14 cellular contexts compared by ENCODE assay signal in the genomic region with DNA sequence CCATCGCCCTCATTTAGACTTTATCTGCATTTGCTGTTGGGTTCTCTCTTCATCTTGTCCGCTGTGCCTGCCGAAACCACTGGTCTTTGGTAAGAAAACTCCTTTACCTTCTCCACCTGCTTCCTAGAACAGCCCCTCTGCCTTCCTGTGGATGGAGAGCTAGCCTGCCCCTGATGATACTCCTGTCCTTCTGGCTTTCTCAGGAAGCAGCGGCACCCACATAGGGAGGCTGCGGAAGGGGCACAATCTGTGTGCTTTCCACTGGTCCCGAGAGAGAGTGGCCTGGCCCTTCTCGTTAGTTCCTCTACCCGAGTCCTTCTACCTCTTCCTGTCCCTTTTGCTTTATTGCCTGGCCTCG.
A peak's percentile ranks its signal among the peaks of the same experiment; 100 is the strongest.
DNase-seq lines count a peak whose midpoint lies in the region; ATAC-seq lines count a peak whose summit lies in the region.
"Had no signal": no experiment of that assay in that cellular context is flagged by ENCODE, and none has a peak within 500 bp of the region (broad histone marks: within the 10 kb centered on the region; RNA-seq: fewer than 3 reads in every experiment).

No MANE protein-coding gene starts in this region.

- H4K91ac ChIP-seq in mesenchymal stem cell (ENCODE audit: low read length) = no peak overlapping the region

- no peak for DNase-seq in activated CD4-positive, alpha-beta T cell treated with anti-CD3 and anti-CD28 coated beads, Interleukin-2, amount 10 ng/mL, durations not matched to agents 7 days and 5 days
- no peak for DNase-seq in activated CD4-positive, alpha-beta T cell treated with anti-CD3 and anti-CD28 coated beads for 4 hours
- no peak for DNase-seq in activated T-cell treated with anti-CD3 and anti-CD28 coated beads, Interleukin-2, amount 50 U/mL, for 72 hours
- DNase-seq in mesenchymal stem cell (no peak), medulla oblongata (ENCODE audit: extremely low spot score) (no peak)
- no peak for DNase-seq in stimulated activated naive CD4-positive, alpha-beta T cell (lab: John Stamatoyannopoulos, UW)
- DNase-seq: activated effector memory CD4-positive, alpha-beta T cell treated with anti-CD3 and anti-CD28 coated beads, Interleukin-2, amount 50 U/mL, for 16 hours; foreskin melanocyte; midbrain; Right ventricle myocardium superior; T-helper 2 cell had no signal

- no peaks in the 10 kb centered on the region for H3K9me3 ChIP-seq in mesenchymal stem cell (ENCODE audit: control insufficient read depth, low read length)
- H3K9me3 ChIP-seq: prostate gland had no signal

- peaks cover 42% of the 10 kb centered on the region for H3K36me3 Mint-ChIP-seq in activated CD4-positive, alpha-beta T cell treated with anti-CD3 and anti-CD28 coated beads, Interleukin-2, amount 10 ng/mL, durations not matched to agents 7 days and 5 days (ENCODE audit: low read depth)
- H3K36me3 Mint-ChIP-seq in activated T-cell treated with anti-CD3 and anti-CD28 coated beads, Interleukin-2, amount 50 U/mL, for 72 hours (ENCODE audit: insufficient read depth in 2 of 2) = peaks cover 4 to 11% of the 10 kb centered on the region in 2 donors
- H3K36me3 Mint-ChIP-seq in stimulated activated memory B cell treated with anti-CD40 and anti-IgM and Interleukin-4, amounts not matched to agents 10 μg/mL and 1 μg/mL and 100 μg/mL, for 72 hours = peaks cover 39% of the 10 kb centered on the region

- H3K79me1 ChIP-seq in mesenchymal stem cell (replicated peaks; ENCODE audit: low read length, poor library complexity, severe bottlenecking) = peaks cover 17% of the 10 kb centered on the region

- no peak overlapping the region for H3K4me3 Mint-ChIP-seq in activated CD4-positive, alpha-beta T cell treated with anti-CD3 and anti-CD28 coated beads, Interleukin-2, amount 10 ng/mL, durations not matched to agents 7 days and 5 days
- H3K4me3 Mint-ChIP-seq in activated T-cell treated with anti-CD3 and anti-CD28 coated beads, Interleukin-2, amount 50 U/mL, for 72 hours = no peak overlapping the region
- H3K4me3 Mint-ChIP-seq in stimulated activated memory B cell treated with anti-CD40 and anti-IgM and Interleukin-4, amounts not matched to agents 10 μg/mL and 1 μg/mL and 100 μg/mL, for 72 hours = no peak overlapping the region

- no peak overlapping the region for H2AFZ ChIP-seq in mesenchymal stem cell (ENCODE audit: low read depth, low read length)

- no peak overlapping the region for H3K27ac ChIP-seq in mesenchymal stem cell (ENCODE audit: low read length, poor library complexity, severe bottlenecking)

- H2BK15ac ChIP-seq in mesenchymal stem cell (ENCODE audit: low read depth, poor library complexity, severe bottlenecking) = no peak overlapping the region

- peaks cover 37% of the 10 kb centered on the region for H3K4me1 Mint-ChIP-seq in activated CD4-positive, alpha-beta T cell treated with anti-CD3 and anti-CD28 coated beads, Interleukin-2, amount 10 ng/mL, durations not matched to agents 7 days and 5 days
- peaks cover 47% of the 10 kb centered on the region for H3K4me1 Mint-ChIP-seq in activated T-cell treated with anti-CD3 and anti-CD28 coated beads, Interleukin-2, amount 50 U/mL, for 72 hours (ENCODE audit: low read depth)
- peaks cover 61% of the 10 kb centered on the region for H3K4me1 Mint-ChIP-seq in stimulated activated memory B cell treated with anti-CD40 and anti-IgM and Interleukin-4, amounts not matched to agents 10 μg/mL and 1 μg/mL and 100 μg/mL, for 72 hours

- H3K9me3 Mint-ChIP-seq in activated CD4-positive, alpha-beta T cell treated with anti-CD3 and anti-CD28 coated beads, Interleukin-2, amount 10 ng/mL, durations not matched to agents 7 days and 5 days = no peaks in the 10 kb centered on the region
- no peaks in the 10 kb centered on the region for H3K9me3 Mint-ChIP-seq in activated T-cell treated with anti-CD3 and anti-CD28 coated beads, Interleukin-2, amount 50 U/mL, for 72 hours
- no peaks in the 10 kb centered on the region for H3K9me3 Mint-ChIP-seq in stimulated activated memory B cell treated with anti-CD40 and anti-IgM and Interleukin-4, amounts not matched to agents 10 μg/mL and 1 μg/mL and 100 μg/mL, for 72 hours

- H2BK5ac ChIP-seq in mesenchymal stem cell (ENCODE audit: low read depth, low read length, poor library complexity, severe bottlenecking) = no peak overlapping the region

- H4K8ac ChIP-seq in mesenchymal stem cell (ENCODE audit: low read length) = no peak overlapping the region

- H2AK5ac ChIP-seq in mesenchymal stem cell (ENCODE audit: low read length, severe bottlenecking) = peak overlapping the region; percentile 66

- H2BK12ac ChIP-seq in mesenchymal stem cell (ENCODE audit: low read length in 2 of 2) = no peak overlapping the region

- H3K4me2 ChIP-seq in mesenchymal stem cell (ENCODE audit: low read length, poor library complexity, severe bottlenecking) = no peak overlapping the region

- no peak overlapping the region for H3K14ac ChIP-seq in mesenchymal stem cell (ENCODE audit: low read length in 2 of 2)

- no peak for ATAC-seq in activated T-cell treated with anti-CD3 and anti-CD28 coated beads, Interleukin-2, amount 50 U/mL, for 72 hours (replicated peaks in 1 of 2)
- ATAC-seq in stimulated activated memory B cell treated with anti-CD40 and anti-IgM and Interleukin-4, amounts not matched to agents 10 μg/mL and 1 μg/mL and 100 μg/mL, for 72 hours = no peak
- no peak for ATAC-seq in activated CD4-positive, CD25-positive, alpha-beta regulatory T cell treated with anti-CD3 and anti-CD28 coated beads, Interleukin-2, amount 50 U/mL, for 24 hours

- H3K18ac ChIP-seq in mesenchymal stem cell (ENCODE audit: low read depth in 1 of 2, low read length in 2 of 2) = no peak overlapping the region

- H3K27me3 Mint-ChIP-seq in activated CD4-positive, alpha-beta T cell treated with anti-CD3 and anti-CD28 coated beads, Interleukin-2, amount 10 ng/mL, durations not matched to agents 7 days and 5 days = no peaks in the 10 kb centered on the region
- no peaks in the 10 kb centered on the region for H3K27me3 Mint-ChIP-seq in activated T-cell treated with anti-CD3 and anti-CD28 coated beads, Interleukin-2, amount 50 U/mL, for 72 hours (ENCODE audit: low read depth)
- no peaks in the 10 kb centered on the region for H3K27me3 Mint-ChIP-seq in stimulated activated memory B cell treated with anti-CD40 and anti-IgM and Interleukin-4, amounts not matched to agents 10 μg/mL and 1 μg/mL and 100 μg/mL, for 72 hours

- H3K27me3 ChIP-seq in mesenchymal stem cell (ENCODE audit: control insufficient read depth in 1 of 2, insufficient read depth in 1 of 2, low read length in 2 of 2) = no peaks in the 10 kb centered on the region

- WGBS in mesenchymal stem cell = 98% methylated on average over 8 of the region's 9 CpGs

- peak overlapping the region in 1 of 2 experiments; percentile 7 for H3K4me3 ChIP-seq in mesenchymal stem cell (ENCODE audit: insufficient read depth in 1 of 2, low read depth in 1 of 2, low read length in 2 of 2)
- H3K4me3 ChIP-seq: prostate gland had no signal

- POLR2A ChIA-PET in activated CD4-positive, alpha-beta T cell treated with anti-CD3 and anti-CD28 coated beads, Interleukin-2, amount 10 ng/mL, durations not matched to agents 7 days and 5 days (lab: Charles Lee) = no interaction called here

- CTCF ChIA-PET in activated CD4-positive, alpha-beta T cell treated with anti-CD3 and anti-CD28 coated beads, Interleukin-2, amount 10 ng/mL, durations not matched to agents 7 days and 5 days (lab: Charles Lee) = interaction anchor here (0.6 kb wide), 1 partner anchor 1576 kb away, joined by 3 read pairs; no protein-coding TSS in a partner anchor

- H3K27ac Mint-ChIP-seq in activated CD4-positive, alpha-beta T cell treated with anti-CD3 and anti-CD28 coated beads, Interleukin-2, amount 10 ng/mL, durations not matched to agents 7 days and 5 days = peak overlapping the region; percentile 11
- H3K27ac Mint-ChIP-seq in activated T-cell treated with anti-CD3 and anti-CD28 coated beads, Interleukin-2, amount 50 U/mL, for 72 hours = peak overlapping the region; percentile 83
- H3K27ac Mint-ChIP-seq in stimulated activated memory B cell treated with anti-CD40 and anti-IgM and Interleukin-4, amounts not matched to agents 10 μg/mL and 1 μg/mL and 100 μg/mL, for 72 hours = peak overlapping the region; percentile 7

- no peak overlapping the region for H3K23ac ChIP-seq in mesenchymal stem cell (ENCODE audit: low read length in 2 of 2)

- H3K4ac ChIP-seq in mesenchymal stem cell (ENCODE audit: low read depth in 1 of 2, low read length in 2 of 2) = no peak overlapping the region

- H3K36me3 ChIP-seq in mesenchymal stem cell (ENCODE audit: control insufficient read depth in 1 of 2, insufficient read depth in 2 of 2, low read depth in 1 of 2, low read length in 2 of 2) = peaks cover 10 to 40% of the 10 kb centered on the region in 2 experiments
- H3K36me3 ChIP-seq: prostate gland had no signal

- no peak overlapping the region for H3K9ac ChIP-seq in mesenchymal stem cell (ENCODE audit: low read length)

- H2BK120ac ChIP-seq in mesenchymal stem cell (ENCODE audit: low read depth, low read length) = no peak overlapping the region

- H3K4me1 ChIP-seq in mesenchymal stem cell (ENCODE audit: control insufficient read depth, insufficient read depth, low read depth, low read length) = peaks cover 18% of the 10 kb centered on the region

Comparison
In these comparisons a context has a peak if more than half of its experiments do, and no peak if none do; other contexts are left out.
1. H3K27ac Mint-ChIP-seq: peak in every context shown above with its lines; median percentile 83 in activated T-cell treated with anti-CD3 and anti-CD28 coated beads, Interleukin-2, amount 50 U/mL, for 72 hours; 11 in activated CD4-positive, alpha-beta T cell treated with anti-CD3 and anti-CD28 coated beads, Interleukin-2, amount 10 ng/mL, durations not matched to agents 7 days and 5 days; 7 in stimulated activated memory B cell treated with anti-CD40 and anti-IgM and Interleukin-4, amounts not matched to agents 10 μg/mL and 1 μg/mL and 100 μg/mL, for 72 hours.